Comparison of ENCODE assay signal across 26 cellular contexts in the genomic region with DNA sequence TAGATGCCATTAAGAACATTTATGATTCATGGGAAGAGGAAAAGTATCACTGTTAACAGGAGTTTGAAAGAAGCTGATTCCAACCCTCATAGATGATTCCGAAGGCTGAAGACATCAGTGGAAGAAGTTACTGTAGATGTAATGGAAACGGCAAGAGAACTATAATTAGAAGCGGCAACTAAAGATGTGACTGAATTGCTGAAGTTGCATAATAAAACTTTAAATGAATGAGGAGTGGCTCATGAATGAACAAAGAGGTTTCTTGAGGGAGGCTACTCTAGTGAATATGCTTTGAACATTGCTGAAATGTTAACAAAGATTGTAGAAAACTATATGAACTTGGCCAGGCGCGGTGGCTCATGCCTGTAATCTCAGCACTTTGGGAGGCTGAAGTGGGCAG.
DNase-seq lines count a peak whose midpoint lies in the region; ATAC-seq, FAIRE-seq and TF ChIP-seq lines count a peak whose summit lies in the region.
"Had no signal": no experiment of that assay in that cellular context is flagged by ENCODE, and none has a peak within 500 bp of the region (broad histone marks: within the 10 kb centered on the region; RNA-seq: fewer than 3 reads in every experiment).

No MANE protein-coding gene starts in this region.

- peaks cover 11 to 70% of the 10 kb centered on the region in 2 experiments for H3K36me3 ChIP-seq in HepG2 (replicated peaks in 1 of 2; ENCODE audit: control insufficient read depth in 1 of 2, insufficient read depth in 2 of 2, low read length in 2 of 2)
- H3K36me3 ChIP-seq in right lobe of liver: peaks cover 0 to 62% (median 22%) of the 10 kb centered on the region in 4 donors
- H3K36me3 ChIP-seq in endodermal cell (ENCODE audit: control insufficient read depth, insufficient read depth, low read length): peaks cover 94% of the 10 kb centered on the region
- H3K36me3 ChIP-seq in osteoblast (ENCODE audit: insufficient read depth, low read length): peaks cover 21% of the 10 kb centered on the region

- TF ChIP-seq POLR2A in HepG2 (IDR thresholded peaks at IDR 0.05; ENCODE audit: insufficient read depth in 1 of 2, low read depth in 2 of 2, low read length in 2 of 2) (no peak), right lobe of liver (IDR thresholded peaks at IDR 0.05) (no peak)

- no peak overlapping the region for H3K4me2 ChIP-seq in HepG2 (ENCODE audit: low read depth, low read length)
- no peak overlapping the region for H3K4me2 ChIP-seq in osteoblast (ENCODE audit: insufficient read depth, low read length)
- H3K4me2 ChIP-seq: BLaER1 treated with 17β-estradiol and CSF1 and Interleukin-3, amounts not matched to agents 10 nM and 100 nM had no signal

- 97% methylated on average over 5 of the region's 5 CpGs for WGBS in HepG2 (ENCODE audit: low lambda C conversion rate)
- WGBS in right lobe of liver (ENCODE audit: insufficient coverage, low coverage, low lambda C conversion rate, missing lambda C conversion rate): 89% methylated on average over 5 of the region's 5 CpGs
- 96 to 97% methylated on average over 5 of the region's 5 CpGs for WGBS in endodermal cell (ENCODE audit: insufficient coverage in 1 of 2, insufficient read length in 1 of 2), 2 experiments

- no peaks in the 10 kb centered on the region for H3K79me2 ChIP-seq in HepG2 (ENCODE audit: insufficient read depth, low read length)
- no peaks in the 10 kb centered on the region for H3K79me2 ChIP-seq in osteoblast (ENCODE audit: insufficient read depth, low read length)

- ATAC-seq in HepG2 (no peak), right lobe of liver (no peak)

- H3K4me1 ChIP-seq in HepG2 (ENCODE audit: insufficient read depth, low read length): no peaks in the 10 kb centered on the region
- H3K4me1 ChIP-seq in right lobe of liver: no peaks in the 10 kb centered on the region
- no peaks in the 10 kb centered on the region for H3K4me1 ChIP-seq in endodermal cell (ENCODE audit: control insufficient read depth, insufficient read depth, low read length)
- no peaks in the 10 kb centered on the region for H3K4me1 ChIP-seq in osteoblast (ENCODE audit: insufficient read depth, low read length)
- H3K4me1 ChIP-seq: BE2C; BLaER1 treated with 17β-estradiol and CSF1 and Interleukin-3, amounts not matched to agents 10 nM and 100 nM; HAP-1 had no signal

- FAIRE-seq in HepG2 (lab: Jason Lieb, UNC): no peak
- FAIRE-seq: A204.1, GM12891, GM18507, H54 had no signal

- H4K20me1 ChIP-seq in HepG2 (ENCODE audit: insufficient read depth, low read length): no peaks in the 10 kb centered on the region
- no peaks in the 10 kb centered on the region for H4K20me1 ChIP-seq in osteoblast (ENCODE audit: insufficient read depth, low read length)
- H4K20me1 ChIP-seq: BLaER1 treated with 17β-estradiol and CSF1 and Interleukin-3, amounts not matched to agents 10 nM and 100 nM had no signal

- H3K9ac ChIP-seq in HepG2 (ENCODE audit: insufficient read depth, low read depth, low read length) (no peak overlapping the region), endodermal cell (ENCODE audit: extremely low read depth, low read length, poor library complexity, severe bottlenecking) (no peak overlapping the region)
- H3K9ac ChIP-seq: BLaER1 treated with 17β-estradiol and CSF1 and Interleukin-3, amounts not matched to agents 10 nM and 100 nM had no signal

- BruUV-seq in HepG2 (replicated peaks; lab: Mats Ljungman, UMichigan): no TSS peak

- peaks cover 87% of the 10 kb centered on the region for H3K36me3 Mint-ChIP-seq in endodermal cell (ENCODE audit: low read depth)

- H3K9me3 ChIP-seq in HepG2 (ENCODE audit: low read length) (no peaks in the 10 kb centered on the region), right lobe of liver (no peaks in the 10 kb centered on the region), endodermal cell (ENCODE audit: control insufficient read depth, low read length) (peaks cover 37% of the 10 kb centered on the region), osteoblast (ENCODE audit: low read depth, low read length) (no peaks in the 10 kb centered on the region)
- H3K9me3 ChIP-seq: BE2C, HAP-1 had no signal

- TF ChIP-seq CTCF in HepG2 (CRISPR knock-in tag; IDR thresholded peaks at IDR 0.05): no peak
- no peak for TF ChIP-seq CTCF in right lobe of liver (IDR thresholded peaks at IDR 0.05)
- no peak for TF ChIP-seq CTCF in endodermal cell (conservative IDR thresholded peaks at IDR 0.05)
- TF ChIP-seq CTCF in osteoblast (IDR thresholded peaks at IDR 0.05; ENCODE audit: extremely low read depth, low read depth, low read length): no peak

- H3K4me3 Mint-ChIP-seq in endodermal cell: no peak overlapping the region
- H3K4me3 Mint-ChIP-seq: CD14-positive monocyte; CD4-positive, alpha-beta T cell; CD8-positive, alpha-beta memory T cell; HFFc6 had no signal

- CTCF ChIA-PET in HepG2 (lab: Yijun Ruan, JAX; ENCODE audit: low intra/inter-chr PET ratio, low total read pairs): no interaction called here

- DNase-seq in HepG2 (ENCODE audit: low spot score): no peak
- DNase-seq in right lobe of liver: no peak
- DNase-seq in endodermal cell: no peak
- peak; percentile 62 for DNase-seq in posterior vena cava (ENCODE audit: low spot score)
- DNase-seq in osteoblast (ENCODE audit: insufficient read length, low spot score, missing footprints): no peak
- no peak for DNase-seq in stimulated activated naive CD4-positive, alpha-beta T cell treated with Interleukin-2 at 50 U/mL for 16 hours (lab: John Stamatoyannopoulos, UW)
- DNase-seq: ACHN; AML-193; BE2C; Calu3; CD4-positive, alpha-beta T cell; CD8-positive, alpha-beta memory T cell; COR-L47; DMS53; DMS79 treated with DMSO at 0.1 percent for 48 hours; GF-D8; GOT3; HFFc6 had no signal

- H3K4me3 ChIP-seq in HepG2 (replicated peaks in 1 of 3; ENCODE audit: insufficient read depth in 1 of 3, low read depth in 2 of 3, low read length in 3 of 3) (no peak overlapping the region), right lobe of liver (no peak overlapping the region), endodermal cell (ENCODE audit: low read length) (peak overlapping the region; percentile 21), osteoblast (ENCODE audit: insufficient read depth, low read length) (no peak overlapping the region)
- H3K4me3 ChIP-seq: BLaER1 treated with 17β-estradiol and CSF1 and Interleukin-3, amounts not matched to agents 10 nM and 100 nM; HAP-1 had no signal

- no peaks in the 10 kb centered on the region for H3K27me3 Mint-ChIP-seq in endodermal cell (ENCODE audit: insufficient read depth)
- H3K27me3 Mint-ChIP-seq: CD4-positive, alpha-beta T cell; CD8-positive, alpha-beta memory T cell had no signal

- H3K9me3 Mint-ChIP-seq in endodermal cell: peaks cover 11% of the 10 kb centered on the region
- H3K9me3 Mint-ChIP-seq: CD8-positive, alpha-beta memory T cell; HFFc6 had no signal

- H3K27ac ChIP-seq in HepG2 (ENCODE audit: extremely low read length, insufficient read depth, low read length) (no peak overlapping the region), right lobe of liver (no peak overlapping the region), endodermal cell (ENCODE audit: low read depth, low read length) (no peak overlapping the region), osteoblast (ENCODE audit: low read depth, low read length) (no peak overlapping the region)
- H3K27ac ChIP-seq: 22Rv1; BLaER1 treated with 17β-estradiol and CSF1 and Interleukin-3, amounts not matched to agents 10 nM and 100 nM had no signal

- in situ Hi-C loops in HepG2 (cut with HindIII; ENCODE audit: extremely low pct_ligation_motif_present, low pct_unique_long_range_greater_than_20kb): no loop called here

- intact Hi-C loops in HepG2 (cut with micrococcal nuclease; ENCODE audit: unreplicated experiment) (no loop called here), right lobe of liver (cut with DNase I) (no loop called here), posterior vena cava (cut with DNase I) (no loop called here)

- POLR2A ChIA-PET in HepG2 (lab: Yijun Ruan, JAX): no interaction called here

- no peak for TF ChIP-seq RAD21 in HepG2 (CRISPR knock-in tag; IDR thresholded peaks at IDR 0.05)

- no peak overlapping the region for H3K27ac Mint-ChIP-seq in endodermal cell
- H3K27ac Mint-ChIP-seq: CD4-positive, alpha-beta T cell; HFFc6 had no signal

- no peak overlapping the region for H2AFZ ChIP-seq in HepG2 (ENCODE audit: low read length)
- H2AFZ ChIP-seq in osteoblast (ENCODE audit: low read length): no peak overlapping the region

- H3K27me3 ChIP-seq in HepG2 (ENCODE audit: control insufficient read depth in 1 of 2, insufficient read depth in 2 of 2, low read length in 2 of 2): no peaks in the 10 kb centered on the region
- H3K27me3 ChIP-seq in right lobe of liver: no peaks in the 10 kb centered on the region
- no peaks in the 10 kb centered on the region for H3K27me3 ChIP-seq in endodermal cell (ENCODE audit: control insufficient read depth, insufficient read depth, low read length, poor library complexity, severe bottlenecking)
- no peaks in the 10 kb centered on the region for H3K27me3 ChIP-seq in osteoblast (ENCODE audit: insufficient read depth, low read length)
- H3K27me3 ChIP-seq: BE2C; BLaER1 treated with 17β-estradiol and CSF1 and Interleukin-3, amounts not matched to agents 10 nM and 100 nM had no signal

- TF ChIP-seq EP300 in HepG2 (IDR thresholded peaks at IDR 0.05; ENCODE audit: low read depth in 2 of 2, low read length in 2 of 2) (no peak), HepG2 (CRISPR knock-in tag; IDR thresholded peaks at IDR 0.05; ENCODE audit: borderline replicate concordance) (no peak)

- no peaks in the 10 kb centered on the region for H3K4me1 Mint-ChIP-seq in endodermal cell
- H3K4me1 Mint-ChIP-seq: CD14-positive monocyte had no signal

TF ChIP-seq in HepG2, 621 proteins besides CTCF, POLR2A, EP300 and RAD21 (continues in another document):
- peak; percentile 57 to 65 for TF ChIP-seq MAFK (conservative IDR thresholded peaks at IDR 0.05 in 1 of 2, IDR thresholded peaks at IDR 0.05 in 1 of 2; ENCODE audit: low read length in 2 of 2)
